ENCODE assay signal across 6 cellular contexts in genomic region chr2:109950146-109950843, GRCh38. TPM values are rescaled to one million over a fixed set of nuclear protein-coding genes. Genes with fewer than 3 reads are reported as not detected.
DNase-seq lines count a peak whose midpoint lies in the region; ATAC-seq and TF ChIP-seq lines count a peak whose summit lies in the region.
"Not testable (repeated sequence)": the region's sequence is repeated elsewhere in the genome, so short reads cannot be mapped to it uniquely, and the experiment has no call there.
"Had no signal": no experiment of that assay in that cellular context is flagged by ENCODE, and none has a peak within 500 bp of the region (broad histone marks: within the 10 kb centered on the region; RNA-seq: fewer than 3 reads in every experiment).

No MANE protein-coding gene starts in this region.

- not testable (repeated sequence) for TF ChIP-seq POLR2A in heart left ventricle (IDR thresholded peaks at IDR 0.05)

- DNase-seq in Right ventricle myocardium inferior (ENCODE audit: missing footprints); heart left ventricle; left ventricle myocardium superior; sciatic nerve (ENCODE audit: low spot score): not testable (repeated sequence)

- H3K36me3 ChIP-seq in heart left ventricle = not testable (repeated sequence)

- not testable (repeated sequence) for TF ChIP-seq CTCF in heart left ventricle (IDR thresholded peaks at IDR 0.05)

- H3K9me3 ChIP-seq in heart left ventricle = not testable (repeated sequence)

- WGBS in heart left ventricle, 4 donors = no CpG with 5 or more reads among the region's 9 CpGs

- H3K4me1 ChIP-seq in heart left ventricle = not testable (repeated sequence)

- intact Hi-C loops in Right ventricle myocardium inferior (cut with DNase I); heart left ventricle (cut with DNase I); left ventricle myocardium superior (cut with micrococcal nuclease); sciatic nerve (cut with DNase I): not testable (repeated sequence)

- ATAC-seq in Right ventricle myocardium inferior (peak; percentile 50), heart left ventricle (peak; percentile 15 to 75 (median 57)), left ventricle myocardium superior (peak; percentile 76), sciatic nerve (peak; percentile 85)

- H3K27me3 ChIP-seq in heart left ventricle = not testable (repeated sequence)

- H3K4me3 ChIP-seq in heart left ventricle = not testable (repeated sequence)

- not testable (repeated sequence) for H3K27ac ChIP-seq in heart left ventricle

RNA-seq across cellular contexts. Expression of gene LIMS3, which starts 51.8 kb away (rescaled TPM):
- 5.3 TPM for total RNA-seq in Right ventricle myocardium inferior
- 1 to 10 TPM; 2.3 to 8.2 (median 3.9) TPM for total RNA-seq in heart left ventricle
- 1 to 10 TPM in 1 of 2 donors, under 1 TPM in 1; 0.61 to 2.7 TPM for polyA plus RNA-seq in heart left ventricle
- 2.6 TPM for total RNA-seq in left ventricle myocardium superior
- 3.7 TPM for total RNA-seq in sciatic nerve
- total RNA-seq: CD4-positive, CD25-positive, alpha-beta regulatory T cell; G401 had no signal
